Comparison of ENCODE assay signal across 22 cellular contexts in genomic region chr13:42735011-42735410, GRCh38. TPM values are rescaled to one million over a fixed set of nuclear protein-coding genes. Genes with fewer than 3 reads are reported as not detected.
DNase-seq lines count a peak whose midpoint lies in the region; ATAC-seq and TF ChIP-seq lines count a peak whose summit lies in the region.
"Had no signal": no experiment of that assay in that cellular context is flagged by ENCODE, and none has a peak within 500 bp of the region (broad histone marks: within the 10 kb centered on the region; RNA-seq: fewer than 3 reads in every experiment).

No MANE protein-coding gene starts in this region.

- intact Hi-C loops in activated T-helper 1 cell treated with anti-CD3 and anti-CD28 coated beads, Interleukin-12 subunit alpha, Interleukin-12 subunit beta, Interleukin-2, Interleukin-4 antibody, amounts not matched to agents 30 ng/mL and 10 ng/mL and 1 ng/mL, durations not matched to agents 14 hours and 24 hours and 36 hours (cut with micrococcal nuclease), result no loop called here

- no peaks in the 10 kb centered on the region for H3K4me1 Mint-ChIP-seq in activated T-helper 1 cell treated with anti-CD3 and anti-CD28 coated beads, Interleukin-12 subunit alpha, Interleukin-12 subunit beta, Interleukin-2, Interleukin-4 antibody, amounts not matched to agents 30 ng/mL and 10 ng/mL and 1 ng/mL, durations not matched to agents 14 hours and 24 hours and 36 hours (ENCODE audit: low read depth)
- H3K4me1 Mint-ChIP-seq: CD8-positive, alpha-beta memory T cell had no signal

- no peak for ATAC-seq in GM18861 (IDR thresholded peaks at IDR 0.05; ENCODE audit: unreplicated experiment)
- ATAC-seq: Panc1 had no signal

- H3K27me3 Mint-ChIP-seq in activated T-helper 1 cell treated with anti-CD3 and anti-CD28 coated beads, Interleukin-12 subunit alpha, Interleukin-12 subunit beta, Interleukin-2, Interleukin-4 antibody, amounts not matched to agents 30 ng/mL and 10 ng/mL and 1 ng/mL, durations not matched to agents 14 hours and 24 hours and 36 hours (ENCODE audit: insufficient read depth), result peaks cover 18% of the 10 kb centered on the region

- H3K36me3 Mint-ChIP-seq in activated T-helper 1 cell treated with anti-CD3 and anti-CD28 coated beads, Interleukin-12 subunit alpha, Interleukin-12 subunit beta, Interleukin-2, Interleukin-4 antibody, amounts not matched to agents 30 ng/mL and 10 ng/mL and 1 ng/mL, durations not matched to agents 14 hours and 24 hours and 36 hours (ENCODE audit: low read depth), result no peaks in the 10 kb centered on the region
- H3K36me3 Mint-ChIP-seq: CD8-positive, alpha-beta memory T cell had no signal

- no peak overlapping the region for H3K4me3 Mint-ChIP-seq in activated T-helper 1 cell treated with anti-CD3 and anti-CD28 coated beads, Interleukin-12 subunit alpha, Interleukin-12 subunit beta, Interleukin-2, Interleukin-4 antibody, amounts not matched to agents 30 ng/mL and 10 ng/mL and 1 ng/mL, durations not matched to agents 14 hours and 24 hours and 36 hours
- H3K4me3 Mint-ChIP-seq: CD8-positive, alpha-beta memory T cell had no signal

- DNase-seq in NCI-H1417 (lab: John Stamatoyannopoulos, UW), result peak in 2 of 3 experiments; percentile 17 to 61
- no peak for DNase-seq in NCI-H1417 treated with DMSO at 0.1 percent for 48 hours (lab: John Stamatoyannopoulos, UW)
- DNase-seq in NCI-H69 (lab: John Stamatoyannopoulos, UW), result peak; percentile 71
- DNase-seq in epithelial cell of esophagus (ENCODE audit: low read depth), result peak; percentile 59
- DNase-seq in effector CD8-positive, alpha-beta T cell (lab: John Stamatoyannopoulos, UW), result no peak
- DNase-seq in activated T-helper 1 cell treated with anti-CD3 and anti-CD28 coated beads, Interleukin-12 subunit alpha, Interleukin-12 subunit beta, Interleukin-2, Interleukin-4 antibody, amounts not matched to agents 30 ng/mL and 10 ng/mL and 1 ng/mL, durations not matched to agents 14 hours and 24 hours and 36 hours (ENCODE audit: low spot score), result no peak
- no peak for DNase-seq in KG1 (lab: John Stamatoyannopoulos, UW)
- DNase-seq: AML-193; C1 segment of cervical spinal cord; CD8-positive, alpha-beta memory T cell; DMS53; GDM1; NCI-H1105; NCI-H1694 treated with DMSO at 0.1 percent for 48 hours; NCI-H2081 treated with DMSO at 0.1 percent for 48 hours; NCI-H510A; NCI-H82; T-helper 1 cell had no signal

- H3K9me3 Mint-ChIP-seq in activated T-helper 1 cell treated with anti-CD3 and anti-CD28 coated beads, Interleukin-12 subunit alpha, Interleukin-12 subunit beta, Interleukin-2, Interleukin-4 antibody, amounts not matched to agents 30 ng/mL and 10 ng/mL and 1 ng/mL, durations not matched to agents 14 hours and 24 hours and 36 hours, result no peaks in the 10 kb centered on the region

- H3K27ac Mint-ChIP-seq in activated T-helper 1 cell treated with anti-CD3 and anti-CD28 coated beads, Interleukin-12 subunit alpha, Interleukin-12 subunit beta, Interleukin-2, Interleukin-4 antibody, amounts not matched to agents 30 ng/mL and 10 ng/mL and 1 ng/mL, durations not matched to agents 14 hours and 24 hours and 36 hours, result no peak overlapping the region
- H3K27ac Mint-ChIP-seq: CD8-positive, alpha-beta memory T cell had no signal

- no peak for TF ChIP-seq CTCF in epithelial cell of esophagus (IDR thresholded peaks at IDR 0.05; ENCODE audit: insufficient read depth, low read depth, low read length, missing control alignments)

- H3K4me3 ChIP-seq in epithelial cell of esophagus (ENCODE audit: low read length), result no peak overlapping the region
- H3K4me3 ChIP-seq: HAP-1 had no signal

RNA-seq across cellular contexts. Expression of gene FAM216B, which starts 46.4 kb away (rescaled TPM):
- not detected in 2 replicates for total RNA-seq in activated T-helper 1 cell treated with anti-CD3 and anti-CD28 coated beads, Interleukin-12 subunit alpha, Interleukin-12 subunit beta, Interleukin-2, Interleukin-4 antibody, amounts not matched to agents 30 ng/mL and 10 ng/mL and 1 ng/mL, durations not matched to agents 14 hours and 24 hours and 36 hours
- total RNA-seq: CD8-positive, alpha-beta memory T cell; HT1080 had no signal

Comparison
In these comparisons a context has a peak if more than half of its experiments do, and no peak if none do; other contexts are left out.
1. DNase-seq: peak in NCI-H1417 (2 of 3), NCI-H69 (single experiment) and epithelial cell of esophagus (single experiment); none in NCI-H1417 treated with DMSO at 0.1 percent for 48 hours (single experiment), effector CD8-positive, alpha-beta T cell (single experiment), activated T-helper 1 cell treated with anti-CD3 and anti-CD28 coated beads, Interleukin-12 subunit alpha, Interleukin-12 subunit beta, Interleukin-2, Interleukin-4 antibody, amounts not matched to agents 30 ng/mL and 10 ng/mL and 1 ng/mL, durations not matched to agents 14 hours and 24 hours and 36 hours (single experiment) and KG1 (single experiment).